Comparison of ENCODE assay signal across 20 cellular contexts in genomic region chr1:3251099-3251809, GRCh38.
A peak's percentile ranks its signal among the peaks of the same experiment; 100 is the strongest.
DNase-seq lines count a peak whose midpoint lies in the region; ATAC-seq and TF ChIP-seq lines count a peak whose summit lies in the region.
"Had no signal": no experiment of that assay in that cellular context is flagged by ENCODE, and none has a peak within 500 bp of the region (broad histone marks: within the 10 kb centered on the region; RNA-seq: fewer than 3 reads in every experiment).

No MANE protein-coding gene starts in this region.

- H3K27ac Mint-ChIP-seq in type B pancreatic cell = peak overlapping the region; percentile 81
- H3K27ac Mint-ChIP-seq: B cell, H9 had no signal

- peaks cover 34% of the 10 kb centered on the region for H3K4me1 Mint-ChIP-seq in type B pancreatic cell (ENCODE audit: unreplicated experiment)
- H3K4me1 Mint-ChIP-seq: B cell had no signal

- H3K9me3 ChIP-seq in WERI-Rb-1 (ENCODE audit: severe bottlenecking) = peaks cover 2% of the 10 kb centered on the region
- no peaks in the 10 kb centered on the region for H3K9me3 ChIP-seq in mucosa of descending colon
- H3K9me3 ChIP-seq in ascending aorta = no peaks in the 10 kb centered on the region
- H3K9me3 ChIP-seq: MG63 had no signal

- H3K27me3 Mint-ChIP-seq in type B pancreatic cell = peaks cover 34% of the 10 kb centered on the region

- intact Hi-C loops in mucosa of descending colon (cut with DNase I, micrococcal nuclease) = no loop called here
- intact Hi-C loops in ascending aorta (cut with DNase I) = no loop called here

- H3K27me3 ChIP-seq in WERI-Rb-1 (ENCODE audit: insufficient read depth, low read depth, severe bottlenecking) = no peaks in the 10 kb centered on the region
- H3K27me3 ChIP-seq in ascending aorta = no peaks in the 10 kb centered on the region
- H3K27me3 ChIP-seq: MG63 had no signal

- H3K36me3 ChIP-seq in WERI-Rb-1 (no peaks in the 10 kb centered on the region), mucosa of descending colon (ENCODE audit: low read depth) (no peaks in the 10 kb centered on the region), ascending aorta (no peaks in the 10 kb centered on the region)
- H3K36me3 ChIP-seq: MG63 had no signal

- ATAC-seq in mucosa of descending colon = peak; percentile 51
- no peak for ATAC-seq in HG03139 (IDR thresholded peaks at IDR 0.05; ENCODE audit: unreplicated experiment)

- no peak overlapping the region for H3K4me3 Mint-ChIP-seq in type B pancreatic cell
- H3K4me3 Mint-ChIP-seq: B cell, H9, IgD-negative memory B cell had no signal

- DNase-seq in SKM-1 (lab: John Stamatoyannopoulos, UW; ENCODE audit: unreplicated experiment) (peak; percentile 6), SKM-1 treated with dmso at 0.1 percent for 144 hours (lab: John Stamatoyannopoulos, UW; ENCODE audit: unreplicated experiment) (no peak), WERI-Rb-1 (peak; percentile 33), mucosa of descending colon (no peak), type B pancreatic cell (ENCODE audit: extremely low spot score, unreplicated experiment) (no peak), ascending aorta (ENCODE audit: low spot score in 2 of 2) (no peak), AG20443 (ENCODE audit: low spot score) (no peak)
- DNase-seq: DMS79 treated with DMSO at 0.1 percent for 48 hours, H9, Kasumi-1, MG63, NCI-H1105, NCI-H2081 treated with DMSO at 0.1 percent for 48 hours, OCI-M1, SIG-M5 had no signal

- peak overlapping the region; percentile 74 for H3K27ac ChIP-seq in WERI-Rb-1
- no peak overlapping the region for H3K27ac ChIP-seq in ascending aorta
- H3K27ac ChIP-seq: 22Rv1, HL-60 had no signal

- H3K36me3 Mint-ChIP-seq in type B pancreatic cell = no peaks in the 10 kb centered on the region
- H3K36me3 Mint-ChIP-seq: IgD-negative memory B cell had no signal

- H3K4me1 ChIP-seq in mucosa of descending colon (ENCODE audit: low read depth) (peaks cover 2% of the 10 kb centered on the region), ascending aorta (peaks cover 0 to 2% of the 10 kb centered on the region in 2 donors)

- H3K4me3 ChIP-seq in WERI-Rb-1 (ENCODE audit: low read depth, low read length) (no peak overlapping the region), mucosa of descending colon (no peak overlapping the region), ascending aorta (no peak overlapping the region)
- H3K4me3 ChIP-seq: MG63 had no signal

- H3K9me3 Mint-ChIP-seq in type B pancreatic cell = no peaks in the 10 kb centered on the region
- H3K9me3 Mint-ChIP-seq: H9 had no signal

- TF ChIP-seq CTCF in WERI-Rb-1 (IDR thresholded peaks at IDR 0.05; ENCODE audit: low read depth, low read length) (no peak), mucosa of descending colon (IDR thresholded peaks at IDR 0.05) (no peak), type B pancreatic cell (conservative IDR thresholded peaks at IDR 0.05) (no peak), ascending aorta (IDR thresholded peaks at IDR 0.05) (no peak)

Comparison
In these comparisons a context has a peak if more than half of its experiments do, and no peak if none do; other contexts are left out.
1. DNase-seq: peak in SKM-1 (single experiment) and WERI-Rb-1 (single experiment); none in SKM-1 treated with dmso at 0.1 percent for 144 hours (single experiment), mucosa of descending colon (0 of 3), type B pancreatic cell (single experiment), ascending aorta (0 of 2) and AG20443 (single experiment).